Comparison of ENCODE assay signal across 19 cellular contexts in the genomic region with DNA sequence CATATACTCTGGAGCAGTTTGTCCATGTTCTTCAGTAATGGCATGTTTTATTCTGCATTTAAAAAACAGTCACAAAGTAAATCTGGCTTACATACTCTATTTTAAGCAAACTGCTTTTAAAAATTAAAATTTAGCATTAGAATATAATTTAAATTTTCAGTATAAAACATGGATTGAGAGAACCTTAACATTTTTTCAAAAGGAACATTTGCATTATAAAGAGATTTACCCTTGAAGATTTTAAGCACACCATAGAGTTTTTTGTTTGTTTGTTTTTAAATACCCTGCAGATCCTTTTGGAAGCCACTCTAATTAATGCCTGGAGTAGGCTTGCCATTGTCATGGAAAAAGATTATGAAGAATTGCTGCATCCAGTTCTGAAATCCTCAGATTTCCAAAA.
"Had no signal": no experiment of that assay in that cellular context is flagged by ENCODE, and none has a peak within 500 bp of the region (broad histone marks: within the 10 kb centered on the region; RNA-seq: fewer than 3 reads in every experiment).

No MANE protein-coding gene starts in this region.

- DNase-seq: cortex of kidney; effector CD4-positive, alpha-beta T cell; left cardiac atrium; left lung; mesenchymal stem cell; mucosa of descending colon; naive B cell; right lobe of liver; small intestine; stimulated activated CD4-positive, alpha-beta T cell treated with anti-CD3 and anti-CD28 coated beads, Interleukin-1b, Interleukin-23, amount 100 ng/mL, for 48 hours; stimulated activated CD4-positive, alpha-beta T cell treated with anti-CD3 and anti-CD28 coated beads, Interleukin-4, amount 100 ng/mL, for 1 hour; stimulated activated CD8-positive, alpha-beta memory T cell treated with anti-CD3 and anti-CD28 coated beads, Interleukin-4, amount 100 ng/mL, for 48 hours; stimulated activated naive CD4-positive, alpha-beta T cell; stimulated activated naive CD8-positive, alpha-beta T cell treated with anti-CD3 and anti-CD28 coated beads, Interleukin-15, amount 100 ng/mL, for 72 hours; trophoblast cell had no signal

- ATAC-seq: left cardiac atrium; left lung; mucosa of descending colon; natural killer cell treated with Interleukin-12 subunit alpha and Interleukin-12 subunit beta and Interleukin-15 and Interleukin-18, amount 100 ng/mL, for 72 hours; right lobe of liver; stimulated activated naive CD8-positive, alpha-beta T cell treated with anti-CD3 and anti-CD28 coated beads, Interleukin-15, amount 100 ng/mL, for 72 hours had no signal

- H3K27me3 ChIP-seq: left lung, right lobe of liver, suprapubic skin, vagina had no signal

- H3K4me1 ChIP-seq: parathyroid adenoma, right lobe of liver, vagina had no signal

- H3K36me3 ChIP-seq: right lobe of liver, suprapubic skin, vagina had no signal

- H3K9me3 ChIP-seq: left lung, mucosa of descending colon, right lobe of liver, suprapubic skin, vagina had no signal

- H3K4me3 ChIP-seq: left lung, mucosa of descending colon, right lobe of liver, suprapubic skin, vagina had no signal
